In genomic region chr2:193885419-193885818, GRCh38 we compare ENCODE assay signal across 19 cellular contexts.
DNase-seq lines count a peak whose midpoint lies in the region; ATAC-seq, FAIRE-seq and TF ChIP-seq lines count a peak whose summit lies in the region.
"Had no signal": no experiment of that assay in that cellular context is flagged by ENCODE, and none has a peak within 500 bp of the region (broad histone marks: within the 10 kb centered on the region; RNA-seq: fewer than 3 reads in every experiment).

No MANE protein-coding gene starts in this region.

- H3K27me3 ChIP-seq in foreskin keratinocyte: no peaks in the 10 kb centered on the region

- DNase-seq in DMS 273 (lab: John Stamatoyannopoulos, UW; ENCODE audit: unreplicated experiment) (peak; percentile 54), DMS 273 treated with DMSO at 0.1 percent for 48 hours (lab: John Stamatoyannopoulos, UW) (no peak), UCSD-AML1 (lab: John Stamatoyannopoulos, UW; ENCODE audit: unreplicated experiment) (peak; percentile 1), foreskin keratinocyte (no peak), hippocampal formation (lab: John Stamatoyannopoulos, UW) (no peak), NCI-H2227 (lab: John Stamatoyannopoulos, UW; ENCODE audit: unreplicated experiment) (no peak), urothelium cell line (ENCODE audit: low spot score) (no peak)
- DNase-seq: EL, KG1, NCI-H1105 treated with DMSO at 0.1 percent for 48 hours, NCI-H1694, NCI-H748 treated with DMSO at 0.1 percent for 48 hours, OCI-M1, SHP77 had no signal

- ATAC-seq in GM18502 (IDR thresholded peaks at IDR 0.05; ENCODE audit: poor library complexity, unreplicated experiment): peak; percentile 52
- ATAC-seq in foreskin keratinocyte: peak; percentile 24

- no peaks in the 10 kb centered on the region for H3K4me1 ChIP-seq in foreskin keratinocyte

- no peak for TF ChIP-seq CTCF in foreskin keratinocyte (conservative IDR thresholded peaks at IDR 0.05)

- no peak for FAIRE-seq in urothelium cell line (lab: Jason Lieb, UNC)
- FAIRE-seq: GM12892, H54 had no signal

- H3K27ac ChIP-seq in foreskin keratinocyte: no peak overlapping the region
- H3K27ac ChIP-seq: 22Rv1, SK-N-MC had no signal

Comparison
In these comparisons a context has a peak if more than half of its experiments do, and no peak if none do; other contexts are left out.
1. DNase-seq: peak in DMS 273 (single experiment) and UCSD-AML1 (single experiment); none in DMS 273 treated with DMSO at 0.1 percent for 48 hours (single experiment), foreskin keratinocyte (0 of 2), hippocampal formation (0 of 2), NCI-H2227 (single experiment) and urothelium cell line (single experiment).